ENCODE assay signal across 19 cellular contexts in the genomic region with DNA sequence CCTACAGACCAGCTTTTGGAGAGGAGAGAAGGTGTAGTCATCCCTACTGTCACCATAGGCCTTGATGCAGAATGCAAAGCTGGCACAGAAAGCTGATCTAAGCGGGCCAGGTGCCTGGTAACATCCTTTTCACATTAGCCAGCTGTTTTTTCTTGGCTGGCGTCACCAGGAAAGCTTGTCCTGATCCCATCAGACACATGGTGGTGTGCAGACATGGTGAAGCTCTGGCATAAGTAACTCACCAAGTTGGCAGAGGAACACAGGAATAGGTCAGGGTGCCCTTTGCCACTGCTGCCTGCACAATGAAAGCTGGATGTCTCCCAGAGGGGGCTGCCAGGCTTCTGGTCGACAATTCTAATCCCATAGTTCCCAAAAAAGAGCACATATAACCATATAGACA.
DNase-seq lines count a peak whose midpoint lies in the region; FAIRE-seq and TF ChIP-seq lines count a peak whose summit lies in the region.
"Had no signal": no experiment of that assay in that cellular context is flagged by ENCODE, and none has a peak within 500 bp of the region (broad histone marks: within the 10 kb centered on the region; RNA-seq: fewer than 3 reads in every experiment).

No MANE protein-coding gene starts in this region.

- no peak for TF ChIP-seq CTCF in thyroid gland (IDR thresholded peaks at IDR 0.05)

- no peaks in the 10 kb centered on the region for H3K36me3 ChIP-seq in thyroid gland

- no peak for TF ChIP-seq POLR2A in GM12892 (IDR thresholded peaks at IDR 0.05; ENCODE audit: low read depth, low read length)
- TF ChIP-seq POLR2A in thyroid gland (IDR thresholded peaks at IDR 0.05), result no peak

- DNase-seq in DMS 273 (lab: John Stamatoyannopoulos, UW; ENCODE audit: unreplicated experiment) (peak; percentile 52), DMS 273 treated with DMSO at 0.1 percent for 48 hours (lab: John Stamatoyannopoulos, UW) (no peak), GM12892 (ENCODE audit: insufficient read length) (no peak), NCI-H2029 (lab: John Stamatoyannopoulos, UW) (peak; percentile 87), cerebellum (ENCODE audit: low spot score) (peak; percentile 23), SIG-M5 (lab: John Stamatoyannopoulos, UW) (no peak), thyroid gland (no peak)
- DNase-seq in stimulated activated CD8-positive, alpha-beta memory T cell treated with anti-CD3 and anti-CD28 coated beads, Interleukin-4, amount 100 ng/mL, for 48 hours, result no peak
- DNase-seq: EL, NCI-H510A, NCI-H748 treated with DMSO at 0.1 percent for 48 hours, OCI-M1, SHP77 treated with DMSO at 0.1 percent for 48 hours, T-cell had no signal

- H3K9me3 ChIP-seq in thyroid gland, result no peaks in the 10 kb centered on the region

- peak; percentile 78 for FAIRE-seq in GM12892 (lab: Jason Lieb, UNC)
- FAIRE-seq: GM12891, H54 had no signal

- no peaks in the 10 kb centered on the region for H3K4me1 ChIP-seq in thyroid gland

- 83 to 87% methylated on average over 2 to 3 of the region's 3 CpGs for WGBS in thyroid gland, 2 donors

- no peaks in the 10 kb centered on the region for H3K27me3 ChIP-seq in thyroid gland

- intact Hi-C loops in thyroid gland (cut with DNase I), result no loop called here

- H3K27ac ChIP-seq in thyroid gland, result no peak overlapping the region
- H3K27ac ChIP-seq: 22Rv1, HL-60, KMS-11 had no signal

- no peak overlapping the region for H3K4me3 ChIP-seq in thyroid gland (replicated peaks in 1 of 3)

Comparison
In these comparisons a context has a peak if more than half of its experiments do, and no peak if none do; other contexts are left out.
1. DNase-seq: peak in DMS 273 (single experiment), NCI-H2029 (single experiment) and cerebellum (single experiment); none in DMS 273 treated with DMSO at 0.1 percent for 48 hours (single experiment), GM12892 (single experiment), stimulated activated CD8-positive, alpha-beta memory T cell treated with anti-CD3 and anti-CD28 coated beads, Interleukin-4, amount 100 ng/mL, for 48 hours (single experiment), SIG-M5 (single experiment) and thyroid gland (0 of 2).